Comparison of ENCODE assay signal across 8 cellular contexts in genomic region chr2:214808481-214808931, GRCh38. TPM values are rescaled to one million over a fixed set of nuclear protein-coding genes. Genes with fewer than 3 reads are reported as not detected.
DNase-seq lines count a peak whose midpoint lies in the region; ATAC-seq and TF ChIP-seq lines count a peak whose summit lies in the region.

No MANE protein-coding gene starts in this region.

- H3K9me3 ChIP-seq in SJCRH30 (replicated peaks) (no peaks in the 10 kb centered on the region), esophagus (ENCODE audit: control insufficient read depth in 2 of 2, insufficient read depth in 1 of 2, low read depth in 1 of 2, low read length in 1 of 2) (no peaks in the 10 kb centered on the region)

- H3K27ac ChIP-seq in SJCRH30 (peak overlapping the region; percentile 95), esophagus (ENCODE audit: low read depth in 2 of 2, low read length in 1 of 2) (peak overlapping the region; percentile 97 to 99)

- H3K4me3 ChIP-seq in SJCRH30 (peak overlapping the region; percentile 86), esophagus (ENCODE audit: low read depth in 1 of 2, low read length in 2 of 2) (peak overlapping the region; percentile 77 to 90)

- WGBS in esophagus, 2 donors, result 1% methylated on average over 7 of the region's 7 CpGs

- H3K36me3 Mint-ChIP-seq in osteocyte (ENCODE audit: unreplicated experiment), result no peaks in the 10 kb centered on the region

- no peaks in the 10 kb centered on the region for H3K9me3 Mint-ChIP-seq in osteocyte (ENCODE audit: unreplicated experiment)

- DNase-seq in NCI-H1105 treated with DMSO at 0.1 percent for 48 hours (lab: John Stamatoyannopoulos, UW) (peak; percentile 33), NCI-H1105 (lab: John Stamatoyannopoulos, UW) (no peak), SJCRH30 (no peak), osteocyte (ENCODE audit: extremely low spot score, unreplicated experiment) (no peak), GM20000 (ENCODE audit: low spot score) (no peak), ureter (ENCODE audit: low spot score) (no peak)

- H3K4me3 Mint-ChIP-seq in osteocyte (ENCODE audit: unreplicated experiment), result peak overlapping the region; percentile 91

- no peak for ATAC-seq in GM18873 (IDR thresholded peaks at IDR 0.05; ENCODE audit: low FRiP score, unreplicated experiment)

- H3K27me3 Mint-ChIP-seq in osteocyte (ENCODE audit: unreplicated experiment), result no peaks in the 10 kb centered on the region

- H3K27me3 ChIP-seq in SJCRH30 (no peaks in the 10 kb centered on the region), esophagus (ENCODE audit: control insufficient read depth in 1 of 2, insufficient read depth in 2 of 2, low read length in 2 of 2) (no peaks in the 10 kb centered on the region)

- no peak for TF ChIP-seq CTCF in osteocyte (IDR thresholded peaks at IDR 0.05)
- no peak for TF ChIP-seq CTCF in GM20000 (IDR thresholded peaks at IDR 0.05; ENCODE audit: extremely low read depth, missing control alignments)

- H3K4me1 ChIP-seq in SJCRH30, result peaks cover 7% of the 10 kb centered on the region
- H3K4me1 ChIP-seq in esophagus (ENCODE audit: control insufficient read depth in 2 of 2, insufficient read depth in 2 of 2, low read length in 1 of 2), result peaks cover 0 to 4% of the 10 kb centered on the region in 2 donors

- H3K4me1 Mint-ChIP-seq in osteocyte (ENCODE audit: unreplicated experiment), result peaks cover 48% of the 10 kb centered on the region

- H3K36me3 ChIP-seq in SJCRH30 (0 out of 2 replicates have a peak, but pooled peaks cover 4% of the 10 kb centered on the region), esophagus (ENCODE audit: control insufficient read depth in 2 of 2, insufficient read depth in 2 of 2, low read length in 1 of 2) (no peaks in the 10 kb centered on the region)

- peak overlapping the region; percentile 97 for H3K27ac Mint-ChIP-seq in osteocyte (ENCODE audit: unreplicated experiment)

RNA-seq across cellular contexts. Expression of gene BARD1, which starts 1.0 kb away (rescaled TPM):
- total RNA-seq in SJCRH30 (2014; rRNA removed; shearing (Covaris generic)), result 38.8 and 47.6 TPM in 2 replicates
- polyA plus RNA-seq in esophagus, result 1 to 10 TPM; 3.7 to 5.1 TPM
- 15.5 and 17.0 TPM in 2 replicates for total RNA-seq in osteocyte
- 11.8 TPM for total RNA-seq in ureter
